ENCODE assay signal across 23 cellular contexts in the genomic region with DNA sequence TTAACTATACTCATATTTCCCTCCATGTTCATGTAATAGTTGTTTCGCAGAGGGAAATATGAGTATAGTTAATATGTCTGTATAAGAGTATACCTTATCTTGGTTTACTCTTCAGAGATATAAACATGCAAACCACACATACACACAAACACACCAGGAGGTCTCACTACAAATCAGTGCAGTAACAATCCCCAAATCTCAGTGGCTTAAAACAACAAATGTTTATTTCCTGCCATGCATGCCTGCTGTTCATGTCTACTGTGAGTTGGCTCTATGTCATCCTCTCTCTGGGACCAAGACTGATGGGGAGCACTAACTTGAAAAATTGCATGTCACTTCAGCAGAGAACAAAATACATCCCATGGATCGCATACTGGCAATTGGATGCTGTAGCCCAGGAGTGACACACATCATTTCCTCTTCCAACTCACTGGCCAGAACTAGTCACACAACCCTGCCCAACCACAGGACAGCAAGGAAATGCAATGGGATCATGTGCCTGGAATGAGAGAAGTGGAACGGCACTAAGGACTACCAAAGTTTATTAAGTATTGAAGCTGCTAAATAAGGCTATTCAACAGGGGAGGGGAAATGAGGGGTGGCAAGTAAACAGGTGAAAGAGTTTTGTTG.
"Had no signal": no experiment of that assay in that cellular context is flagged by ENCODE, and none has a peak within 500 bp of the region (broad histone marks: within the 10 kb centered on the region; RNA-seq: fewer than 3 reads in every experiment).

No MANE protein-coding gene starts in this region.

- H3K4me1 ChIP-seq: ascending aorta, body of pancreas had no signal

- H3K9ac ChIP-seq: KMS-11 had no signal

- H3K9me3 ChIP-seq: ascending aorta, body of pancreas, SJSA1 had no signal

- H3K4me2 ChIP-seq: KMS-11 had no signal

- H3K36me3 ChIP-seq: ascending aorta, SJSA1 had no signal

- DNase-seq: activated CD4-positive, alpha-beta T cell treated with anti-CD3 and anti-CD28 coated beads for 48 hours; activated CD4-positive, alpha-beta T cell treated with anti-CD3 and anti-CD28 coated beads, Interleukin-2, amount 50 U/mL, for 4 hours; activated CD4-positive, CD25-positive, alpha-beta regulatory T cell treated with anti-CD3 and anti-CD28 coated beads, Interleukin-2, amount 50 U/mL, for 72 hours; activated effector memory CD4-positive, alpha-beta T cell treated with anti-CD3 and anti-CD28 coated beads, Interleukin-2, amount 50 U/mL, for 16 hours; activated naive CD4-positive, alpha-beta T cell treated with Interleukin-2 at 50 U/mL for 16 hours; activated naive CD8-positive, alpha-beta T cell treated with anti-CD3 and anti-CD28 coated beads, Interleukin-2, amount 50 U/mL, for 24 hours; activated T-cell treated with anti-CD3 and anti-CD28 coated beads, Interleukin-2, amount 50 U/mL, for 4 hours; amniotic stem cell; body of pancreas; MM.1S; NCI-H1105 treated with DMSO at 0.1 percent for 48 hours; NCI-H146; NCI-H1930; NCI-H2107; NCI-H2171 treated with DMSO at 0.1 percent for 48 hours; NCI-H226; NCI-H526 treated with DMSO at 0.1 percent for 48 hours; NCI-H82; SHP77; SW 1271 had no signal

- H3K27ac ChIP-seq: ascending aorta, body of pancreas, KMS-11, SJSA1 had no signal

- H3K4me3 ChIP-seq: ascending aorta, body of pancreas, SJSA1 had no signal

- H3K27me3 ChIP-seq: ascending aorta, body of pancreas, SJSA1 had no signal
